8 cellular contexts compared by ENCODE assay signal in the genomic region with DNA sequence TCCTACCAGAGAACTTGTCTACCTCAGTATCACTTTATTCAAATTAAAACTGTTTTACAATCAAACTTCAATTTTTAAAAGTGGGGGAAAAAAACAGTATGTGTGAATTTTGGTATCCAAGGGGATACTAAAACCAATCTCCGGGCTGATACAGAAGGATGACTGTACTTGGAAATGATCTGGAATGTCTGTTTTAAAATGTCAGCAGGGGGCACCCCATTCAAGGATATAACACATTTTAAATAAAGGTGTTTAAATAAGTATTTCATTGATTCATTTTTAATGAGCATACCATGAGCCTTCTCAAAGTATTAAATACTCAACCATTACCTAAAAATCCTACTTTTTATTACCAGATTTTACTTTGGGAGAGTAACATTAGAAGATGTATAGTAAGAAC.
A peak's percentile ranks its signal among the peaks of the same experiment; 100 is the strongest.
DNase-seq lines count a peak whose midpoint lies in the region; ATAC-seq, FAIRE-seq and TF ChIP-seq lines count a peak whose summit lies in the region.

No MANE protein-coding gene starts in this region.

- no peak overlapping the region for H3K27ac ChIP-seq in C4-2B

- no peak for DNase-seq in GM18507 (ENCODE audit: extremely low spot score, insufficient read length, low read depth)
- DNase-seq in RPMI7951 (ENCODE audit: low read depth), result peak; percentile 53
- peak; percentile 81 for DNase-seq in fibroblast of peridontal ligament (ENCODE audit: extremely low read depth)
- DNase-seq in renal cortical epithelial cell (ENCODE audit: low read depth), result peak; percentile 56
- no peak for DNase-seq in activated CD4-positive, CD25-positive, alpha-beta regulatory T cell treated with anti-CD3 and anti-CD28 coated beads, Interleukin-2, amount 50 U/mL, for 72 hours

- ATAC-seq in GM21737 (IDR thresholded peaks at IDR 0.05; ENCODE audit: unreplicated experiment) (no peak), GM21367 (IDR thresholded peaks at IDR 0.05; ENCODE audit: unreplicated experiment) (no peak)

- peak; percentile 44 for FAIRE-seq in GM18507 (lab: Jason Lieb, UNC)

- TF ChIP-seq CTCF in C4-2B (conservative IDR thresholded peaks at IDR 0.05), result peak; percentile 45

Comparison
In these comparisons a context has a peak if more than half of its experiments do, and no peak if none do; other contexts are left out.
1. DNase-seq: peak in RPMI7951 (single experiment), fibroblast of peridontal ligament (single experiment) and renal cortical epithelial cell (single experiment); none in GM18507 (single experiment) and activated CD4-positive, CD25-positive, alpha-beta regulatory T cell treated with anti-CD3 and anti-CD28 coated beads, Interleukin-2, amount 50 U/mL, for 72 hours (single experiment).